ENCODE assay signal across 17 cellular contexts in the genomic region with DNA sequence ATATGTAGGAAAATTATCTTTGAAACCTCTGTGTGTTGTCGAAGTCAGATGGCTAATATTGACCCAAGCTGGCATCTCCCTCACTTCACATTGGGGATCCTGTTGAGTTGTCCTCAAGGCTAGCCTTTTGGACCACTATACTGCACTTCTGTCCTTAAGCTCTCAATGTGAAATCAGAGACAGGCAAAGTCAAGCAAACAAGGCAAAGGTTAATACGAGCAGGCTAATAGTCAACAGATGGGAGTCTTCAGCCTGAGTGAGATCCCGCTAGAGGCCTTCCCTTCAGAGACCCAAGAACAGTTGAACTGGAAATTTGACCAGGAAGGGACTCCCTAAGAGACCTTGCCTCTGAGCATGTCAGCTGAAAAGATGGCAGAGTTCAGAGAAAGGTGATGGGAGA.
A peak's percentile ranks its signal among the peaks of the same experiment; 100 is the strongest.
DNase-seq lines count a peak whose midpoint lies in the region; FAIRE-seq and TF ChIP-seq lines count a peak whose summit lies in the region.
"Had no signal": no experiment of that assay in that cellular context is flagged by ENCODE, and none has a peak within 500 bp of the region (broad histone marks: within the 10 kb centered on the region; RNA-seq: fewer than 3 reads in every experiment).

No MANE protein-coding gene starts in this region.

- H3K27me3 ChIP-seq in astrocyte (ENCODE audit: insufficient read depth, low read length): no peaks in the 10 kb centered on the region
- no peaks in the 10 kb centered on the region for H3K27me3 ChIP-seq in liver (ENCODE audit: control insufficient read depth in 4 of 4, insufficient read depth in 4 of 4, low read length in 3 of 4)
- no peaks in the 10 kb centered on the region for H3K27me3 ChIP-seq in thyroid gland
- H3K27me3 ChIP-seq: BLaER1 had no signal

- 39% methylated on average over 3 of the region's 3 CpGs for WGBS in liver
- 86 to 95% methylated on average over 3 of the region's 3 CpGs for WGBS in thyroid gland, 2 donors

- H3K9me3 Mint-ChIP-seq in astrocyte (ENCODE audit: unreplicated experiment): no peaks in the 10 kb centered on the region

- H3K27me3 Mint-ChIP-seq in astrocyte (ENCODE audit: low read depth, unreplicated experiment): no peaks in the 10 kb centered on the region

- no peak overlapping the region for H3K4me3 Mint-ChIP-seq in astrocyte (ENCODE audit: unreplicated experiment)
- H3K4me3 Mint-ChIP-seq: CD4-positive, CD25-positive, alpha-beta regulatory T cell had no signal

- peaks cover 11% of the 10 kb centered on the region for H3K4me1 ChIP-seq in astrocyte (ENCODE audit: insufficient read depth, low read length)
- H3K4me1 ChIP-seq in liver (ENCODE audit: control insufficient read depth in 4 of 4, insufficient read depth in 4 of 4, low read length in 3 of 4): peaks cover 0 to 5% (median 3%) of the 10 kb centered on the region in 4 donors
- H3K4me1 ChIP-seq in thyroid gland: no peaks in the 10 kb centered on the region
- H3K4me1 ChIP-seq: BLaER1 had no signal

- no peak overlapping the region for H2AFZ ChIP-seq in astrocyte (ENCODE audit: low read depth, low read length)
- H2AFZ ChIP-seq: GM23248 had no signal

- no peak overlapping the region for H3K4me3 ChIP-seq in astrocyte (ENCODE audit: insufficient read depth, low read depth, low read length)
- H3K4me3 ChIP-seq in liver (ENCODE audit: low read depth in 1 of 3, low read length in 3 of 3): no peak overlapping the region
- no peak overlapping the region for H3K4me3 ChIP-seq in thyroid gland (replicated peaks in 1 of 3)
- H3K4me3 ChIP-seq: BLaER1, GM12878, GM23248 had no signal

- H3K27ac ChIP-seq in astrocyte (ENCODE audit: low read depth, low read length) (no peak overlapping the region), liver (ENCODE audit: low read depth in 1 of 2, low read length in 2 of 2) (no peak overlapping the region), thyroid gland (no peak overlapping the region)
- H3K27ac ChIP-seq: 22Rv1, BLaER1, GM23248 had no signal

- peaks cover 14% of the 10 kb centered on the region for H3K4me1 Mint-ChIP-seq in astrocyte (ENCODE audit: low read depth, unreplicated experiment)

- peak; percentile 49 for FAIRE-seq in astrocyte (lab: Jason Lieb, UNC)
- FAIRE-seq: GM12878, GM18507, H54 had no signal

- H3K9me3 ChIP-seq in astrocyte (ENCODE audit: insufficient read depth, low read depth, low read length) (no peaks in the 10 kb centered on the region), liver (ENCODE audit: control insufficient read depth in 4 of 4, low read length in 3 of 4) (no peaks in the 10 kb centered on the region), thyroid gland (no peaks in the 10 kb centered on the region)
- H3K9me3 ChIP-seq: BLaER1 had no signal

- no peaks in the 10 kb centered on the region for H3K36me3 ChIP-seq in astrocyte (ENCODE audit: insufficient read depth, low read length)
- H3K36me3 ChIP-seq in liver (ENCODE audit: control insufficient read depth in 4 of 4, insufficient read depth in 3 of 4, low read depth in 1 of 4, low read length in 3 of 4): no peaks in the 10 kb centered on the region
- no peaks in the 10 kb centered on the region for H3K36me3 ChIP-seq in thyroid gland
- H3K36me3 ChIP-seq: BLaER1 had no signal

- DNase-seq in DMS 273 (lab: John Stamatoyannopoulos, UW; ENCODE audit: unreplicated experiment) (peak; percentile 24), DMS 273 treated with DMSO at 0.1 percent for 48 hours (lab: John Stamatoyannopoulos, UW) (no peak), astrocyte (ENCODE audit: low read depth) (no peak), thyroid gland (no peak), SIG-M5 treated with dmso at 0.1 percent for 504 hours (lab: John Stamatoyannopoulos, UW; ENCODE audit: unreplicated experiment) (no peak)
- no peak for DNase-seq in stimulated activated CD4-positive, alpha-beta T cell treated with anti-CD3 and anti-CD28 coated beads, Interleukin-4, amount 100 ng/mL, for 1 hour
- DNase-seq: AML-193; CD4-positive, CD25-positive, alpha-beta regulatory T cell; DMS79; GM23248; IMR-90 had no signal

- intact Hi-C loops in thyroid gland (cut with DNase I): no loop called here

- H3K79me2 ChIP-seq in astrocyte (ENCODE audit: insufficient read depth, low read length): no peaks in the 10 kb centered on the region

- no peak overlapping the region for H3K27ac Mint-ChIP-seq in astrocyte (ENCODE audit: unreplicated experiment)
- H3K27ac Mint-ChIP-seq: CD4-positive, CD25-positive, alpha-beta regulatory T cell had no signal

- no peaks in the 10 kb centered on the region for H3K36me3 Mint-ChIP-seq in astrocyte (ENCODE audit: low read depth, unreplicated experiment)
- H3K36me3 Mint-ChIP-seq: CD4-positive, CD25-positive, alpha-beta regulatory T cell had no signal

- no peaks in the 10 kb centered on the region for H4K20me1 ChIP-seq in astrocyte (ENCODE audit: insufficient read depth, low read length)
- H4K20me1 ChIP-seq: BLaER1 had no signal

- no peak for TF ChIP-seq CTCF in astrocyte (IDR thresholded peaks at IDR 0.05; ENCODE audit: insufficient read depth, low read depth, low read length)
- TF ChIP-seq CTCF in liver (IDR thresholded peaks at IDR 0.05; ENCODE audit: low read depth, low read length, missing input control): no peak
- no peak for TF ChIP-seq CTCF in thyroid gland (IDR thresholded peaks at IDR 0.05)

- no peak overlapping the region for H3K4me2 ChIP-seq in astrocyte (ENCODE audit: low read length)
- H3K4me2 ChIP-seq: BLaER1 had no signal

- peak in 1 of 2 donors; percentile 31 for TF ChIP-seq RAD21 in liver (IDR thresholded peaks at IDR 0.05)

- H3K9ac ChIP-seq in astrocyte (ENCODE audit: low read length) (no peak overlapping the region), liver (ENCODE audit: low read depth in 1 of 2, low read length in 2 of 2) (no peak overlapping the region)
- H3K9ac ChIP-seq: BLaER1, GM23248 had no signal

- TF ChIP-seq POLR2A in thyroid gland (IDR thresholded peaks at IDR 0.05): no peak

TF ChIP-seq in liver, 16 proteins besides CTCF, POLR2A, EP300 and RAD21:
- TF ChIP-seq, protein P1, sequence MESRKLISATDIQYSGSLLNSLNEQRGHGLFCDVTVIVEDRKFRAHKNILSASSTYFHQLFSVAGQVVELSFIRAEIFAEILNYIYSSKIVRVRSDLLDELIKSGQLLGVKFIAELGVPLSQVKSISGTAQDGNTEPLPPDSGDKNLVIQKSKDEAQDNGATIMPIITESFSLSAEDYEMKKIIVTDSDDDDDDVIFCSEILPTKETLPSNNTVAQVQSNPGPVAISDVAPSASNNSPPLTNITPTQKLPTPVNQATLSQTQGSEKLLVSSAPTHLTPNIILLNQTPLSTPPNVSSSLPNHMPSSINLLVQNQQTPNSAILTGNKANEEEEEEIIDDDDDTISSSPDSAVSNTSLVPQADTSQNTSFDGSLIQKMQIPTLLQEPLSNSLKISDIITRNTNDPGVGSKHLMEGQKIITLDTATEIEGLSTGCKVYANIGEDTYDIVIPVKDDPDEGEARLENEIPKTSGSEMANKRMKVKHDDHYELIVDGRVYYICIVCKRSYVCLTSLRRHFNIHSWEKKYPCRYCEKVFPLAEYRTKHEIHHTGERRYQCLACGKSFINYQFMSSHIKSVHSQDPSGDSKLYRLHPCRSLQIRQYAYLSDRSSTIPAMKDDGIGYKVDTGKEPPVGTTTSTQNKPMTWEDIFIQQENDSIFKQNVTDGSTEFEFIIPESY (IDR thresholded peaks at IDR 0.05): no peak
- peak; percentile 74 for TF ChIP-seq HNF4G (IDR thresholded peaks at IDR 0.05)
- peak; percentile 73 to 95 for TF ChIP-seq HNF4A (conservative IDR thresholded peaks at IDR 0.05)
- TF ChIP-seq SP1 (IDR thresholded peaks at IDR 0.05): peak; percentile 54
- TF ChIP-seq RXRA (IDR thresholded peaks at IDR 0.05): peak; percentile 37 to 66
TF ChIP-seq in liver: peak in this region for 4.
